ENCODE assay signal across 18 cellular contexts in genomic region chr19:45805719-45806118, GRCh38. TPM values are rescaled to one million over a fixed set of nuclear protein-coding genes. Genes with fewer than 3 reads are reported as not detected.
"Had no signal": no experiment of that assay in that cellular context is flagged by ENCODE, and none has a peak within 500 bp of the region (broad histone marks: within the 10 kb centered on the region; RNA-seq: fewer than 3 reads in every experiment).

No MANE protein-coding gene starts in this region.

- H3K36me3 ChIP-seq: esophagus squamous epithelium, heart right ventricle, left ventricle myocardium inferior, sigmoid colon had no signal

- H3K9me3 ChIP-seq: body of pancreas, esophagus squamous epithelium, left ventricle myocardium inferior, sigmoid colon, testis had no signal

- H3K4me1 ChIP-seq: body of pancreas, left ventricle myocardium inferior had no signal

- H3K4me3 ChIP-seq: body of pancreas, esophagus squamous epithelium, heart right ventricle, left ventricle myocardium inferior, sigmoid colon, testis had no signal

- H3K27me3 ChIP-seq: body of pancreas, esophagus squamous epithelium, sigmoid colon, testis had no signal

- H3K27ac ChIP-seq: body of pancreas, esophagus squamous epithelium, heart right ventricle, left ventricle myocardium inferior, sigmoid colon, testis had no signal

- ATAC-seq: activated CD4-positive, CD25-positive, alpha-beta regulatory T cell treated with anti-CD3 and anti-CD28 coated beads, Interleukin-2, amount 50 U/mL, for 24 hours; activated T-cell treated with anti-CD3 and anti-CD28 coated beads, Interleukin-2, amount 50 U/mL, for 4 hours; body of pancreas; effector memory CD8-positive, alpha-beta T cell; heart right ventricle; stimulated activated memory B cell treated with anti-CD40 and anti-IgM and Interleukin-4, amounts not matched to agents 10 μg/mL and 1 μg/mL and 100 μg/mL, for 72 hours had no signal

- DNase-seq: activated CD4-positive, alpha-beta T cell treated with anti-CD3 and anti-CD28 coated beads, Interleukin-2, amount 50 U/mL, for 1 hour; activated CD8-positive, alpha-beta memory T cell treated with anti-CD3 and anti-CD28 coated beads, Interleukin-2, amount 50 U/mL, for 4 hours; activated naive CD4-positive, alpha-beta T cell treated with anti-CD3 and anti-CD28 coated beads for 36 hours; activated T-cell treated with anti-CD3 and anti-CD28 coated beads, Interleukin-2, amount 50 U/mL, for 4 hours; body of pancreas; effector memory CD8-positive, alpha-beta T cell; esophagus squamous epithelium; heart right ventricle; immature natural killer cell; kidney glomerular epithelial cell; left ventricle myocardium inferior; mammary epithelial cell; midbrain; sigmoid colon; stimulated activated CD4-positive, alpha-beta T cell treated with anti-CD3 and anti-CD28 coated beads, Interleukin-4, amount 100 ng/mL, for 4 hours; testis had no signal

RNA-seq across cellular contexts. Expression of gene RSPH6A, which starts 9.4 kb away (rescaled TPM):
- total RNA-seq: left ventricle myocardium inferior, sigmoid colon had no signal
- polyA plus RNA-seq: heart right ventricle, immature natural killer cell, mammary epithelial cell had no signal
